Comparison of ENCODE assay signal across 1 cellular context in the genomic region with DNA sequence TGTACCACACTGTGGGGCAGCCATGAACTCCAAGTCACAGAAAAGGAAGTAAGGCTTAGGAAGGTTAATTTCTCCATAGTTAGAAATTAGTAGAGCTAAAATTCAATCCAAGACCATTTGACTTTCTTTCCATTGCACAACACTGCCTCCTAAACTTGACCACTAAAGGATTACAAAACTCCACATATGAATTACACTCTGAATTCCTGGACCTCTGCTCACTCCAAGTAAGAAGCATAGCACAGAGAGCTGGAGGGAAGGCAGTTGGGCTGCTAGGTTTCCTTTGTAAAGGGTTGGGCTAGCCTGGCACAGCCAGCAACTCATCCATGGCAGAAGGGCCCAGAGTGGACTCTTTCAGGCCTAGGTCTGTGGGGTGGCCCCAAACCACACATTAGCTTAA.
TF ChIP-seq lines count a peak whose summit lies in the region.

No MANE protein-coding gene starts in this region.

TF ChIP-seq in HCT116, 20 proteins besides CTCF, POLR2A, EP300 and RAD21 (continued from another document):
- TF ChIP-seq, protein P1, sequence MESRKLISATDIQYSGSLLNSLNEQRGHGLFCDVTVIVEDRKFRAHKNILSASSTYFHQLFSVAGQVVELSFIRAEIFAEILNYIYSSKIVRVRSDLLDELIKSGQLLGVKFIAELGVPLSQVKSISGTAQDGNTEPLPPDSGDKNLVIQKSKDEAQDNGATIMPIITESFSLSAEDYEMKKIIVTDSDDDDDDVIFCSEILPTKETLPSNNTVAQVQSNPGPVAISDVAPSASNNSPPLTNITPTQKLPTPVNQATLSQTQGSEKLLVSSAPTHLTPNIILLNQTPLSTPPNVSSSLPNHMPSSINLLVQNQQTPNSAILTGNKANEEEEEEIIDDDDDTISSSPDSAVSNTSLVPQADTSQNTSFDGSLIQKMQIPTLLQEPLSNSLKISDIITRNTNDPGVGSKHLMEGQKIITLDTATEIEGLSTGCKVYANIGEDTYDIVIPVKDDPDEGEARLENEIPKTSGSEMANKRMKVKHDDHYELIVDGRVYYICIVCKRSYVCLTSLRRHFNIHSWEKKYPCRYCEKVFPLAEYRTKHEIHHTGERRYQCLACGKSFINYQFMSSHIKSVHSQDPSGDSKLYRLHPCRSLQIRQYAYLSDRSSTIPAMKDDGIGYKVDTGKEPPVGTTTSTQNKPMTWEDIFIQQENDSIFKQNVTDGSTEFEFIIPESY (IDR thresholded peaks at IDR 0.05; ENCODE audit: extremely low read depth, insufficient replicate concordance, low read length): no peak
- TF ChIP-seq SRF (IDR thresholded peaks at IDR 0.05; ENCODE audit: low read depth) (no peak), EZH2phosphoT487 (IDR thresholded peaks at IDR 0.05; ENCODE audit: borderline replicate concordance) (no peak), TCF7L2 (IDR thresholded peaks at IDR 0.05; ENCODE audit: borderline replicate concordance, extremely low read depth, insufficient read depth, insufficient read length) (no peak), ZFX (IDR thresholded peaks at IDR 0.05) (no peak)
